31 cellular contexts compared by ENCODE assay signal in the genomic region with DNA sequence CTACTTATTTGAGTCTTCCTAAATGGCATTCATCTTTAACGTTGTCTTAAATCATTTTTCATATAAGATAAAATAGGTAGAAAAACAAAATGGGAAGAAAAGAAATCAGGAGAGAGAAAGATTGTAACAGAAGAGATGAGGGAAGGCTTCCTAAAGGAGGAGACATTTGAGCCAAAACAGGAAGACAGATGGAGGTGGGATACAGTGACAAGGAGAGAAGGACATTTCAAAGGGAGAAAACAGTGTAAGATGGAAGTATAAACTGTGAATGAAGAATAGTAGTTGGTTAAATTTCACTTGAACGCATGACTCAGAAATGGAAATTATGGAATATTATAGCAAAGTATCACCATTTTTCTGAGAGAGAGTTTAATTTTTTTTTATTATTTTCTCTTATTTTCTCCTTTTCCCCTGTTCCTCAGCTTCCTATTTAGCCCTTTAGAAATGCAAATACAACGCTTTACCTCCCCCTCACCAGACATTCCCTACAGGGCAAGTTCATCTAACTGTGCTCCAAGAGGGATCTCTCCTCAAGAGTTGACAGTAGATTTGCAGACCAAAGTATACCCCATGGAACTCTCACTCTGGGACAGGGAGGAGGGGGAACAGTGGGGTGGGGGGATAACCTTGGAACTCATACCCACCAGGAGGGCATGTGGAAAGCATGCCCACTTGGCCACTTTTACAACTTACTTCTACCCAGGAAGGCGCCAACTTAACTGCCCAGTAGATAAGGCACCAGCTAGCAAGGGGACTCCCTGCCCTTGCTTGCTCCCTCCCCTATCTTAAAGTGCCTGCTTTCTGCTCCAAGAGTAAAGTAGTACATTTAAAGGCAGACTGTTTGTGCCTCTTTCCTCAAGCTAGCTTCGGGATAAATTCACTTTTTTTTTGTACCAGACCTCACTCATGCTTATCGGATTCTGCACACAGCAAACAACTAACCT.
"Had no signal": no experiment of that assay in that cellular context is flagged by ENCODE, and none has a peak within 500 bp of the region (broad histone marks: within the 10 kb centered on the region; RNA-seq: fewer than 3 reads in every experiment).

No MANE protein-coding gene starts in this region.

- H3K27me3 Mint-ChIP-seq: activated naive CD4-positive, alpha-beta T cell treated with anti-CD3 and anti-CD28 coated beads, Interleukin-2, amount 50 U/mL, for 24 hours; activated naive CD8-positive, alpha-beta T cell treated with anti-CD3 and anti-CD28 coated beads, Interleukin-2, amount 50 U/mL, for 24 hours; naive thymus-derived CD4-positive, alpha-beta T cell had no signal

- H3K4me3 ChIP-seq: esophagus muscularis mucosa, heart left ventricle, spleen, suprapubic skin, tibial artery, upper lobe of right lung had no signal

- H3K4me1 Mint-ChIP-seq: neural crest cell; stimulated activated effector memory CD8-positive, alpha-beta T cell treated with anti-CD3 and anti-CD28 coated beads, Interleukin-12 subunit alpha, Interleukin-12 subunit beta, amount 100 ng/mL, for 72 hours had no signal

- DNase-seq: activated CD4-positive, alpha-beta T cell treated with anti-CD3 and anti-CD28 coated beads for 48 hours; activated CD4-positive, alpha-beta T cell treated with anti-CD3 and anti-CD28 coated beads, Interleukin-2, amount 50 U/mL, for 48 hours; activated CD8-positive, alpha-beta memory T cell treated with anti-CD3 and anti-CD28 coated beads for 24 hours; activated gamma-delta T cell; activated naive CD8-positive, alpha-beta T cell treated with anti-CD3 and anti-CD28 coated beads, Interleukin-2, amount 50 U/mL, for 24 hours; amygdala; caudate nucleus; cortex of kidney; foreskin keratinocyte; heart left ventricle; hypothalamus; immature natural killer cell; kidney; left colon; midbrain; naive thymus-derived CD4-positive, alpha-beta T cell; occipital lobe; right cardiac atrium; spleen; SW 1271; T-helper 9 cell; tibial artery; upper lobe of right lung had no signal

- H3K27ac Mint-ChIP-seq: activated naive CD4-positive, alpha-beta T cell treated with anti-CD3 and anti-CD28 coated beads, Interleukin-2, amount 50 U/mL, for 24 hours; activated naive CD8-positive, alpha-beta T cell treated with anti-CD3 and anti-CD28 coated beads, Interleukin-2, amount 50 U/mL, for 24 hours; naive thymus-derived CD4-positive, alpha-beta T cell; stimulated activated effector memory CD8-positive, alpha-beta T cell treated with anti-CD3 and anti-CD28 coated beads, Interleukin-12 subunit alpha, Interleukin-12 subunit beta, amount 100 ng/mL, for 72 hours; T-helper 1 cell treated with Interleukin-12 subunit alpha and Interleukin-12 subunit beta and Interleukin-4 antibody, amounts not matched to agents 30 μg/mL and 1 μg/mL, for 36 hours had no signal

- ATAC-seq: activated CD4-positive, CD25-positive, alpha-beta regulatory T cell treated with anti-CD3 and anti-CD28 coated beads, Interleukin-2, amount 50 U/mL, for 24 hours; activated naive CD8-positive, alpha-beta T cell treated with anti-CD3 and anti-CD28 coated beads, Interleukin-2, amount 50 U/mL, for 24 hours; foreskin keratinocyte; heart left ventricle; left colon; naive thymus-derived CD4-positive, alpha-beta T cell; right cardiac atrium; stimulated activated effector memory CD8-positive, alpha-beta T cell treated with anti-CD3 and anti-CD28 coated beads, Interleukin-12 subunit alpha, Interleukin-12 subunit beta, amount 100 ng/mL, for 72 hours; upper lobe of right lung had no signal

- H3K9me3 ChIP-seq: esophagus muscularis mucosa, heart left ventricle, spleen, suprapubic skin, tibial artery, upper lobe of right lung had no signal

- H3K4me3 Mint-ChIP-seq: activated naive CD4-positive, alpha-beta T cell treated with anti-CD3 and anti-CD28 coated beads, Interleukin-2, amount 50 U/mL, for 24 hours; activated naive CD8-positive, alpha-beta T cell treated with anti-CD3 and anti-CD28 coated beads, Interleukin-2, amount 50 U/mL, for 24 hours; immature natural killer cell; naive thymus-derived CD4-positive, alpha-beta T cell; neural crest cell; stimulated activated effector memory CD8-positive, alpha-beta T cell treated with anti-CD3 and anti-CD28 coated beads, Interleukin-12 subunit alpha, Interleukin-12 subunit beta, amount 100 ng/mL, for 72 hours; T-helper 1 cell treated with Interleukin-12 subunit alpha and Interleukin-12 subunit beta and Interleukin-4 antibody, amounts not matched to agents 30 μg/mL and 1 μg/mL, for 36 hours had no signal

- H3K4me1 ChIP-seq: esophagus muscularis mucosa, foreskin keratinocyte, heart left ventricle, spleen, suprapubic skin, tibial artery, upper lobe of right lung had no signal

- H3K9me3 Mint-ChIP-seq: activated naive CD4-positive, alpha-beta T cell treated with anti-CD3 and anti-CD28 coated beads, Interleukin-2, amount 50 U/mL, for 24 hours; activated naive CD8-positive, alpha-beta T cell treated with anti-CD3 and anti-CD28 coated beads, Interleukin-2, amount 50 U/mL, for 24 hours; immature natural killer cell; neural crest cell; stimulated activated effector memory CD8-positive, alpha-beta T cell treated with anti-CD3 and anti-CD28 coated beads, Interleukin-12 subunit alpha, Interleukin-12 subunit beta, amount 100 ng/mL, for 72 hours; T-helper 1 cell treated with Interleukin-12 subunit alpha and Interleukin-12 subunit beta and Interleukin-4 antibody, amounts not matched to agents 30 μg/mL and 1 μg/mL, for 36 hours had no signal

- H3K27ac ChIP-seq: esophagus muscularis mucosa, foreskin keratinocyte, heart left ventricle, spleen, suprapubic skin, tibial artery, upper lobe of right lung, VCaP had no signal

- H3K27me3 ChIP-seq: esophagus muscularis mucosa, foreskin keratinocyte, heart left ventricle, spleen, suprapubic skin, tibial artery, upper lobe of right lung had no signal
